19 cellular contexts compared by ENCODE assay signal in the genomic region with DNA sequence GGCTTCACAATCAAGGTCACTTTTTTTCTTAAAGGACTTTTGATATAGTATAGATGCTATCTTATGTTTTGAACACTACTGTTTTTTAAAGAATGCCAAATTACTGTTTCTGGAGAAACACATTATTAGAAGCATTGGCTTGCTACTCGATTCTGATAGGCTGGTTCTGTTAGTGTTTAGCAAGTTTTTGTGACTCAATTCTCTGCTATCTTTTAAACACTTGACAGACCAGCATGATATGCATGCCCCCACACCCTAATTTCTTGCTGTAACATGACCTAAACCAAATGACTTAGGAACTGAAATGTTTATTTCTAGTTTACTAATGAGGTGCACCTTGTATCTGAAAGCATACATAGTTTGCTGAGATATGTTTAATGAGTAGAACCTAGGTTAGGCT. TPM values are rescaled to one million over a fixed set of nuclear protein-coding genes. Genes with fewer than 3 reads are reported as not detected.
A peak's percentile ranks its signal among the peaks of the same experiment; 100 is the strongest.
DNase-seq lines count a peak whose midpoint lies in the region; ATAC-seq, FAIRE-seq and TF ChIP-seq lines count a peak whose summit lies in the region.
"Had no signal": no experiment of that assay in that cellular context is flagged by ENCODE, and none has a peak within 500 bp of the region (broad histone marks: within the 10 kb centered on the region; RNA-seq: fewer than 3 reads in every experiment).

No MANE protein-coding gene starts in this region.

- H3K4me1 ChIP-seq in IMR-90 (ENCODE audit: control insufficient read depth, insufficient read depth, low read length) = peaks cover 20% of the 10 kb centered on the region
- peaks cover 44% of the 10 kb centered on the region for H3K4me1 ChIP-seq in keratinocyte (ENCODE audit: control insufficient read depth, extremely low read depth, insufficient read depth, low read length)
- peaks cover 11% of the 10 kb centered on the region for H3K4me1 ChIP-seq in colonic mucosa

- no peaks in the 10 kb centered on the region for H3K79me2 ChIP-seq in keratinocyte (ENCODE audit: control insufficient read depth, insufficient read depth, low read length)

- H3K4ac ChIP-seq in IMR-90 (ENCODE audit: low read depth, low read length) = no peak overlapping the region

- CTCF ChIA-PET in IMR-90 (lab: Yijun Ruan, JAX) (interaction anchor here (0.6 kb wide), 1 partner anchor 61 kb away, joined by 3 read pairs; no protein-coding TSS in a partner anchor), HEK293T (lab: Yijun Ruan, JAX) (no interaction called here)

- H3K79me1 ChIP-seq in IMR-90 (ENCODE audit: low read depth in 1 of 2, low read length in 2 of 2) = peaks cover 8 to 35% of the 10 kb centered on the region in 2 experiments

- H3K4me3 ChIP-seq in AG10803 (ENCODE audit: low read length) (no peak overlapping the region), IMR-90 (ENCODE audit: insufficient read depth, low read depth, low read length) (no peak overlapping the region), choroid plexus epithelial cell (ENCODE audit: low read depth, low read length) (no peak overlapping the region), keratinocyte (ENCODE audit: control insufficient read depth in 2 of 3, extremely low read depth in 1 of 3, insufficient read depth in 2 of 3, low read depth in 1 of 3, low read length in 3 of 3) (peak overlapping the region in 2 of 3 experiments; percentile 11 to 18), colonic mucosa (no peak overlapping the region)
- H3K4me3 ChIP-seq: SJCRH30 had no signal

- no peak for TF ChIP-seq CTCF in AG10803 (conservative IDR thresholded peaks at IDR 0.05; ENCODE audit: low read length)
- no peak for TF ChIP-seq CTCF in IMR-90 (conservative IDR thresholded peaks at IDR 0.05; ENCODE audit: low read depth, low read length)
- no peak for TF ChIP-seq CTCF in choroid plexus epithelial cell (conservative IDR thresholded peaks at IDR 0.05; ENCODE audit: low read depth, low read length)
- TF ChIP-seq CTCF in keratinocyte (optimal IDR thresholded peaks at IDR 0.05 in 1 of 3, IDR thresholded peaks at IDR 0.05 in 1 of 3, conservative IDR thresholded peaks at IDR 0.05 in 1 of 3; ENCODE audit: extremely low read depth in 1 of 3, insufficient read depth in 2 of 3, low read length in 3 of 3) = no peak
- no peak for TF ChIP-seq CTCF in colonic mucosa (IDR thresholded peaks at IDR 0.05)

- no TSS peak for BruUV-seq in IMR-90 (replicated peaks; lab: Mats Ljungman, UMichigan)

- H3K9me3 ChIP-seq in IMR-90 (ENCODE audit: control insufficient read depth, insufficient read depth, low read length) (no peaks in the 10 kb centered on the region), keratinocyte (ENCODE audit: control insufficient read depth, low read depth, low read length) (no peaks in the 10 kb centered on the region), colonic mucosa (no peaks in the 10 kb centered on the region)
- H3K9me3 ChIP-seq: SJCRH30 had no signal

- intact Hi-C loops in IMR-90 (cut with micrococcal nuclease) (no loop called here), colonic mucosa (cut with DNase I) (no loop called here)

- DNase-seq in AG10803 (ENCODE audit: low read depth) (peak; percentile 54), IMR-90 (peak; percentile 80), choroid plexus epithelial cell (ENCODE audit: low read depth) (peak; percentile 42), keratinocyte (ENCODE audit: low read depth, low spot score) (no peak), HEK293T (ENCODE audit: extremely low spot score) (no peak), colonic mucosa (no peak), DMS114 treated with DMSO at 0.1 percent for 48 hours (lab: John Stamatoyannopoulos, UW; ENCODE audit: unreplicated experiment) (no peak)
- DNase-seq: activated CD4-positive, alpha-beta T cell treated with anti-CD3 and anti-CD28 coated beads, Interleukin-2, amount 50 U/mL, for 1 hour; CD8-positive, alpha-beta T cell; dermis blood vessel endothelial cell; DMS79 treated with DMSO at 0.1 percent for 48 hours; MV-4-11; NCI-H1694 treated with DMSO at 0.1 percent for 48 hours; NCI-H774; nephron progenitor cell; SJCRH30 had no signal

- TF ChIP-seq RAD21 in IMR-90 (IDR thresholded peaks at IDR 0.05; ENCODE audit: low read length) = no peak

- H3K9ac ChIP-seq in IMR-90 (ENCODE audit: low read depth, low read length) = no peak overlapping the region
- H3K9ac ChIP-seq in keratinocyte (ENCODE audit: control insufficient read depth, extremely low read depth, insufficient read depth, low read length) = peak overlapping the region; percentile 40
- H3K9ac ChIP-seq in colonic mucosa (ENCODE audit: low read depth in 2 of 2, low read length in 2 of 2) = no peak overlapping the region

- ATAC-seq in IMR-90 (ENCODE audit: low read depth) (peak; percentile 63), GM21423 (IDR thresholded peaks at IDR 0.05; ENCODE audit: unreplicated experiment) (no peak)
- ATAC-seq: CD8-positive, alpha-beta T cell; stimulated activated effector memory CD8-positive, alpha-beta T cell treated with anti-CD3 and anti-CD28 coated beads, Interleukin-12 subunit alpha, Interleukin-12 subunit beta, amount 100 ng/mL, for 72 hours had no signal

- H3K36me3 ChIP-seq in IMR-90 (ENCODE audit: control insufficient read depth, insufficient read depth, low read length) (no peaks in the 10 kb centered on the region), keratinocyte (ENCODE audit: control insufficient read depth in 2 of 2, extremely low read depth in 1 of 2, insufficient read depth in 2 of 2, low read length in 2 of 2) (no peaks in the 10 kb centered on the region), colonic mucosa (no peaks in the 10 kb centered on the region)
- H3K36me3 ChIP-seq: SJCRH30 had no signal

- H3K27ac ChIP-seq in IMR-90 (ENCODE audit: insufficient read depth, low read length) (no peak overlapping the region), keratinocyte (ENCODE audit: control insufficient read depth, insufficient read depth, low read length) (peak overlapping the region; percentile 83), colonic mucosa (no peak overlapping the region)
- H3K27ac ChIP-seq: SJCRH30 had no signal

- peak; percentile 98 for FAIRE-seq in keratinocyte (lab: Jason Lieb, UNC)
- FAIRE-seq: endothelial cell of umbilical vein had no signal

- no peak overlapping the region for H2AK5ac ChIP-seq in IMR-90 (ENCODE audit: low read depth, low read length)

- H2BK5ac ChIP-seq in IMR-90 (ENCODE audit: low read depth, low read length, poor library complexity, severe bottlenecking) = peak overlapping the region; percentile 69

- H4K91ac ChIP-seq in IMR-90 (ENCODE audit: insufficient read depth, low read depth, low read length) = no peak overlapping the region

- H3K18ac ChIP-seq in IMR-90 (ENCODE audit: low read depth, low read length) = no peak overlapping the region; the same call in 1 of the 2 replicates

- dilution Hi-C loops in IMR-90 (cut with HindIII; ENCODE audit: low sequenced_read_pairs, unreplicated experiment) = no loop called here
- dilution Hi-C loops in keratinocyte (cut with MboI; ENCODE audit: extremely low pct_ligation_motif_present, low sequenced_read_pairs) = no loop called here

- peak overlapping the region; percentile 60; the same call in 1 of the 2 replicates for H3K4me2 ChIP-seq in IMR-90 (ENCODE audit: low read depth, low read length)
- peak overlapping the region; percentile 81 for H3K4me2 ChIP-seq in keratinocyte (ENCODE audit: control insufficient read depth, extremely low read depth, insufficient read depth, low read depth, low read length)

- no peak overlapping the region for H2BK15ac ChIP-seq in IMR-90 (ENCODE audit: low read depth, low read length)

- no peak overlapping the region for H2AFZ ChIP-seq in IMR-90 (replicated peaks; ENCODE audit: low read length, poor library complexity)
- no peak overlapping the region for H2AFZ ChIP-seq in keratinocyte (ENCODE audit: control insufficient read depth, low read length)

- H3K9me1 ChIP-seq in IMR-90 (ENCODE audit: insufficient read depth, low read length) (peaks cover 13% of the 10 kb centered on the region), keratinocyte (ENCODE audit: control insufficient read depth, extremely low read depth, insufficient read depth, low read length) (no peaks in the 10 kb centered on the region)

- no peak overlapping the region for H2BK120ac ChIP-seq in IMR-90 (ENCODE audit: low read depth, low read length)

- POLR2A ChIA-PET in IMR-90 (lab: Charles Lee; ENCODE audit: unreplicated experiment) = interaction anchor here (0.7 kb wide), 1 partner anchor 365 kb away, joined by 3 read pairs; no protein-coding TSS in a partner anchor
- POLR2A ChIA-PET in HEK293T (lab: Yijun Ruan, JAX) = no interaction called here

- TF ChIP-seq POLR2A in IMR-90 (IDR thresholded peaks at IDR 0.05; ENCODE audit: low read depth, low read length) = no peak

- H2BK20ac ChIP-seq in IMR-90 (ENCODE audit: low read depth, low read length) = 0 out of 2 replicates have a peak overlapping the region, but pooled peaks have one; percentile 39

- no peak overlapping the region for H3K14ac ChIP-seq in IMR-90 (replicated peaks; ENCODE audit: low read depth, low read length)

- in situ Hi-C loops in IMR-90 (cut with MboI; ENCODE audit: low sequenced_read_pairs) = no loop called here

- no CpG with 5 or more reads among the region's 1 CpG for WGBS in IMR-90 (ENCODE audit: extremely low coverage in 2 of 2, insufficient read length in 1 of 2), 2 experiments

- no peak overlapping the region for H4K5ac ChIP-seq in IMR-90 (ENCODE audit: low read depth, low read length)

- no peak overlapping the region for H3K56ac ChIP-seq in IMR-90 (ENCODE audit: extremely low read depth, insufficient read depth, low read length)

- H2AK9ac ChIP-seq in IMR-90 (replicated peaks; ENCODE audit: low read depth, low read length, poor library complexity) = no peak overlapping the region

- H3K23ac ChIP-seq in IMR-90 (ENCODE audit: low read depth, low read length) = no peak overlapping the region

- peak overlapping the region in 1 of 2 experiments; percentile 19; a peak in 1 of 4 replicates for H4K8ac ChIP-seq in IMR-90 (ENCODE audit: low read depth in 2 of 2, low read length in 2 of 2)

- no peaks in the 10 kb centered on the region for H3K27me3 ChIP-seq in IMR-90 (ENCODE audit: control insufficient read depth, insufficient read depth, low read length)
- H3K27me3 ChIP-seq in keratinocyte (ENCODE audit: control insufficient read depth, extremely low read depth, insufficient read depth, low read length) = no peaks in the 10 kb centered on the region
- H3K27me3 ChIP-seq in colonic mucosa = no peaks in the 10 kb centered on the region
- H3K27me3 ChIP-seq: SJCRH30 had no signal

- H4K20me1 ChIP-seq in IMR-90 (ENCODE audit: insufficient read depth, low read length) = no peaks in the 10 kb centered on the region
- no peaks in the 10 kb centered on the region for H4K20me1 ChIP-seq in keratinocyte (ENCODE audit: control insufficient read depth, extremely low read depth, insufficient read depth, low read length)

RNA-seq across cellular contexts. Expression of a gene that starts 5.5 kb away (rescaled TPM):
- 0.56 and 0.72 TPM in 2 replicates for total RNA-seq in IMR-90 (2012; rRNA removed)
- 0.72 and 0.97 TPM in 2 replicates for polyA plus RNA-seq in IMR-90 (2012; rRNA removed)
- 0.38 and 0.62 TPM in 2 replicates for polyA plus RNA-seq in IMR-90 (2012; cell fraction: cytosol; rRNA removed)
- polyA plus RNA-seq in IMR-90 (2012; cell fraction: nucleus; rRNA removed; ENCODE audit: low replicate concordance) = 1.1 and 3.3 TPM in 2 replicates
- 192 to 319 TPM (median 239 TPM) in 3 replicates for polyA plus RNA-seq in keratinocyte
- polyA plus RNA-seq in keratinocyte (2011; ENCODE audit: low read depth) = 184 TPM
- polyA plus RNA-seq in keratinocyte (2011; cell fraction: cytosol; rRNA removed) = 225 and 262 TPM in 2 replicates
- 370 and 408 TPM in 2 replicates for polyA plus RNA-seq in keratinocyte (2011; cell fraction: nucleus; rRNA removed)
- 146 and 323 TPM in 2 replicates for polyA plus RNA-seq in keratinocyte (2012; ENCODE audit: low replicate concordance)
- polyA minus RNA-seq in keratinocyte = 130 to 258 TPM (median 162 TPM) in 3 replicates
- polyA minus RNA-seq in keratinocyte (2011; cell fraction: cytosol; rRNA and poly(A)+ RNA removed) = 91.5 TPM
- polyA minus RNA-seq in keratinocyte (2011; cell fraction: nucleus; rRNA and poly(A)+ RNA removed) = 103 and 179 TPM in 2 replicates
- under 1 TPM; 0.74 to 0.96 TPM for total RNA-seq in colonic mucosa

Comparison
In these comparisons a context has a peak if more than half of its experiments do, and no peak if none do; other contexts are left out.
1. DNase-seq: peak in AG10803 (single experiment), IMR-90 (single experiment) and choroid plexus epithelial cell (single experiment); none in keratinocyte (single experiment), HEK293T (single experiment), colonic mucosa (single experiment) and DMS114 treated with DMSO at 0.1 percent for 48 hours (single experiment).
2. H3K4me3 ChIP-seq: peak in keratinocyte (2 of 3); none in AG10803 (single experiment), IMR-90 (single experiment), choroid plexus epithelial cell (single experiment) and colonic mucosa (single experiment).